ENCODE assay signal across 14 cellular contexts in the genomic region with DNA sequence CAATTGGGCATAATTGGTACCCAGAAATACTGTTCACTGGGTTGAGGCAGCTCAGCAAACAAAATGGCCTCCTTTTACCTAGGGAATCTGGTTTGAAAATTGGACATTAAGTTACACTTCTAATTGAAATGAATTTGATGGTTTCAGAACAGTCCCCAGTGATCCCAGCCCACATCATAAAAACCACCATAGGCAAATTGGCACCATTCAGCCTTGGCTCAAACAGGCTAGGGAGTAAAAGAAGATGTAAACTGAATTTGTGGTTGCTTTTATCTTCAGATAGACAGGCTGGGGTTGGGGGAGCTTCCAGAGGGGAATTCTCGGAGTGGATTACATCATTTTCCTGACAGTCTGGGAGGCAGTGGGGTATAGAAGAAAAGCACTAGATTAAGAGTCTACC.
DNase-seq lines count a peak whose midpoint lies in the region; ATAC-seq and TF ChIP-seq lines count a peak whose summit lies in the region.
"Had no signal": no experiment of that assay in that cellular context is flagged by ENCODE, and none has a peak within 500 bp of the region (broad histone marks: within the 10 kb centered on the region; RNA-seq: fewer than 3 reads in every experiment).

No MANE protein-coding gene starts in this region.

- H3K27me3 ChIP-seq in BLaER1: peaks cover 41% of the 10 kb centered on the region; the same call in 1 of the 2 replicates
- H3K27me3 ChIP-seq in psoas muscle (ENCODE audit: insufficient read depth in 3 of 3, low read length in 2 of 3): peaks cover 0 to 8% (median 0%) of the 10 kb centered on the region in 3 donors

- H3K27ac ChIP-seq in BLaER1 (no peak overlapping the region), psoas muscle (no peak overlapping the region)
- H3K27ac ChIP-seq: 22Rv1, GM23248 had no signal

- H3K4me3 ChIP-seq in BLaER1: no peak overlapping the region
- no peak overlapping the region for H3K4me3 ChIP-seq in psoas muscle
- H3K4me3 ChIP-seq: GM23248 had no signal

- no peak for TF ChIP-seq CTCF in nephron (IDR thresholded peaks at IDR 0.05; ENCODE audit: unreplicated experiment in 3 of 3)
- no peak for TF ChIP-seq CTCF in psoas muscle (IDR thresholded peaks at IDR 0.05)

- H3K36me3 ChIP-seq in BLaER1 (no peaks in the 10 kb centered on the region), psoas muscle (ENCODE audit: insufficient read depth in 1 of 2, low read depth in 1 of 2) (no peaks in the 10 kb centered on the region)

- ATAC-seq in activated T-helper 17 cell treated with anti-CD3 and anti-CD28 coated beads, Interleukin-2, amount 50 U/mL, for 72 hours (replicated peaks): peak; percentile 11
- no peak for ATAC-seq in psoas muscle
- ATAC-seq: HCT116 had no signal

- no peaks in the 10 kb centered on the region for H3K9me3 Mint-ChIP-seq in activated T-helper 17 cell treated with anti-CD3 and anti-CD28 coated beads, Interleukin-2, amount 50 U/mL, for 72 hours
- peaks cover 6% of the 10 kb centered on the region for H3K9me3 Mint-ChIP-seq in nephron

- 88 to 100% (median 93%) methylated on average over 1 of the region's 1 CpG for WGBS in psoas muscle, 3 donors

- H3K27me3 Mint-ChIP-seq in activated T-helper 17 cell treated with anti-CD3 and anti-CD28 coated beads, Interleukin-2, amount 50 U/mL, for 72 hours: no peaks in the 10 kb centered on the region
- no peaks in the 10 kb centered on the region for H3K27me3 Mint-ChIP-seq in nephron (ENCODE audit: low read depth)
- H3K27me3 Mint-ChIP-seq: CD4-positive, CD25-positive, alpha-beta regulatory T cell; IgD-negative memory B cell had no signal

- H3K4me1 ChIP-seq in BLaER1 (peaks cover 15% of the 10 kb centered on the region), psoas muscle (no peaks in the 10 kb centered on the region)

- no peaks in the 10 kb centered on the region for H3K36me3 Mint-ChIP-seq in activated T-helper 17 cell treated with anti-CD3 and anti-CD28 coated beads, Interleukin-2, amount 50 U/mL, for 72 hours (ENCODE audit: low read depth)
- H3K36me3 Mint-ChIP-seq in nephron (ENCODE audit: low read depth): no peaks in the 10 kb centered on the region
- H3K36me3 Mint-ChIP-seq: CD4-positive, CD25-positive, alpha-beta regulatory T cell; IgD-negative memory B cell had no signal

- H3K9me3 ChIP-seq in BLaER1 (no peaks in the 10 kb centered on the region; the same call in 1 of the 2 replicates), psoas muscle (no peaks in the 10 kb centered on the region)

- no peak overlapping the region for H3K9ac ChIP-seq in BLaER1
- H3K9ac ChIP-seq: GM23248 had no signal

- H4K20me1 ChIP-seq in BLaER1: no peaks in the 10 kb centered on the region

- H3K4me2 ChIP-seq in BLaER1: peak overlapping the region; percentile 25

- DNase-seq in NCI-H526 (lab: John Stamatoyannopoulos, UW) (peak; percentile 36 to 64), HT-29 (ENCODE audit: low spot score) (no peak), psoas muscle (no peak), HPDE6-E6E7 (ENCODE audit: extremely low spot score) (no peak), DMS114 treated with DMSO at 0.1 percent for 48 hours (lab: John Stamatoyannopoulos, UW; ENCODE audit: unreplicated experiment) (no peak)
- DNase-seq: CD4-positive, CD25-positive, alpha-beta regulatory T cell; GM23248; KG1 had no signal

- intact Hi-C loops in psoas muscle (cut with DNase I): no loop called here

- H3K27ac Mint-ChIP-seq in activated T-helper 17 cell treated with anti-CD3 and anti-CD28 coated beads, Interleukin-2, amount 50 U/mL, for 72 hours: no peak overlapping the region
- H3K27ac Mint-ChIP-seq in nephron: peak overlapping the region; percentile 83 to 92 (median 83)
- H3K27ac Mint-ChIP-seq: CD4-positive, CD25-positive, alpha-beta regulatory T cell; IgD-negative memory B cell had no signal

- no peak overlapping the region for H3K4me3 Mint-ChIP-seq in activated T-helper 17 cell treated with anti-CD3 and anti-CD28 coated beads, Interleukin-2, amount 50 U/mL, for 72 hours
- H3K4me3 Mint-ChIP-seq in nephron: no peak overlapping the region
- H3K4me3 Mint-ChIP-seq: CD4-positive, CD25-positive, alpha-beta regulatory T cell; IgD-negative memory B cell had no signal

- no peaks in the 10 kb centered on the region for H3K4me1 Mint-ChIP-seq in activated T-helper 17 cell treated with anti-CD3 and anti-CD28 coated beads, Interleukin-2, amount 50 U/mL, for 72 hours
- peaks cover 35% of the 10 kb centered on the region for H3K4me1 Mint-ChIP-seq in nephron
- H3K4me1 Mint-ChIP-seq: IgD-negative memory B cell had no signal

Comparison
In these comparisons a context has a peak if more than half of its experiments do, and no peak if none do; other contexts are left out.
1. DNase-seq: peak in NCI-H526 (2 of 2); none in HT-29 (single experiment), psoas muscle (0 of 2), HPDE6-E6E7 (single experiment) and DMS114 treated with DMSO at 0.1 percent for 48 hours (single experiment).